ENCODE assay signal across 14 cellular contexts in the genomic region with DNA sequence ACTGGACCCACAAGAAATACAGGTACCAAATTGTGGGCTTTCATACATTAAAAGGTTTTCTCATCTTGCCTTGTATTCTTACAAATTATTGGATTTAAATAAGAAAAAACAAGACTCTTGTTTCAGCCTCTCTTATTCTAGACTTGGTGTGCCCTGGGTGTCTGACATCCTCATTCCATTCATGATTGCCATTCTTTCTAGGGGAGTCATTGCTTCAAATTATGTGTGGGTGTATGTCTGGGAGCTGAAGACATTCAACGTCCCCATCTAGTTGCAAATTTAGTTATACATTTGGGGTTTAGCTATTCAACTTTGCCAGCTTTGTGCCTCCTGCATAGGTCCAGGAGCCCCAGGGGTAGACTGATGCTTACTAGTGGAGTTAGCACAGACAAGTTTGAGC. TPM values are rescaled to one million over a fixed set of nuclear protein-coding genes. Genes with fewer than 3 reads are reported as not detected.
DNase-seq lines count a peak whose midpoint lies in the region; ATAC-seq, FAIRE-seq and TF ChIP-seq lines count a peak whose summit lies in the region.
"Had no signal": no experiment of that assay in that cellular context is flagged by ENCODE, and none has a peak within 500 bp of the region (broad histone marks: within the 10 kb centered on the region; RNA-seq: fewer than 3 reads in every experiment).

No MANE protein-coding gene starts in this region.

- H3K9ac ChIP-seq in keratinocyte (ENCODE audit: control insufficient read depth, extremely low read depth, insufficient read depth, low read length), result peak overlapping the region; percentile 2

- DNase-seq in cardiac muscle cell (ENCODE audit: low read depth in 1 of 2, low spot score in 1 of 2) (peak in 1 of 2 donors; percentile 84), right atrium auricular region (ENCODE audit: low spot score) (no peak), astrocyte of the hippocampus (ENCODE audit: low read depth, low spot score) (peak; percentile 88), keratinocyte (ENCODE audit: low read depth, low spot score) (no peak), uterus (no peak), NCI-H2107 treated with DMSO at 0.1 percent for 48 hours (lab: John Stamatoyannopoulos, UW; ENCODE audit: unreplicated experiment) (no peak), NK-92 (lab: John Stamatoyannopoulos, UW; ENCODE audit: unreplicated experiment) (no peak)
- DNase-seq: amygdala, GOT3, NCI-H524 treated with DMSO at 0.1 percent for 48 hours had no signal

- intact Hi-C loops in uterus (cut with DNase I; ENCODE audit: low total_unique reads), result no loop called here

- peaks cover 9% of the 10 kb centered on the region for H3K79me2 ChIP-seq in keratinocyte (ENCODE audit: control insufficient read depth, insufficient read depth, low read length)

- H3K27ac ChIP-seq in cardiac muscle cell (peak overlapping the region; percentile 67), right atrium auricular region (peak overlapping the region in 1 of 2 donors; percentile 46), keratinocyte (ENCODE audit: control insufficient read depth, insufficient read depth, low read length) (peak overlapping the region; percentile 38), uterus (peak overlapping the region; percentile 5 to 40)

- no peak for TF ChIP-seq POLR2A in uterus (IDR thresholded peaks at IDR 0.05)

- no peaks in the 10 kb centered on the region for H4K20me1 ChIP-seq in keratinocyte (ENCODE audit: control insufficient read depth, extremely low read depth, insufficient read depth, low read length)

- H3K4me1 ChIP-seq in cardiac muscle cell (ENCODE audit: low read depth) (peaks cover 25% of the 10 kb centered on the region), right atrium auricular region (peaks cover 0 to 45% of the 10 kb centered on the region in 2 donors), keratinocyte (ENCODE audit: control insufficient read depth, extremely low read depth, insufficient read depth, low read length) (peaks cover 41% of the 10 kb centered on the region), uterus (peaks cover 0 to 3% of the 10 kb centered on the region in 2 donors)

- no peaks in the 10 kb centered on the region for H3K36me3 ChIP-seq in cardiac muscle cell
- no peaks in the 10 kb centered on the region for H3K36me3 ChIP-seq in right atrium auricular region
- no peaks in the 10 kb centered on the region for H3K36me3 ChIP-seq in keratinocyte (ENCODE audit: control insufficient read depth in 2 of 2, extremely low read depth in 1 of 2, insufficient read depth in 2 of 2, low read length in 2 of 2)
- H3K36me3 ChIP-seq in uterus, result no peaks in the 10 kb centered on the region

- peak overlapping the region; percentile 57 for H3K4me2 ChIP-seq in keratinocyte (ENCODE audit: control insufficient read depth, extremely low read depth, insufficient read depth, low read depth, low read length)

- TF ChIP-seq CTCF in cardiac muscle cell (IDR thresholded peaks at IDR 0.05; ENCODE audit: low read depth, low read length), result no peak
- no peak for TF ChIP-seq CTCF in right atrium auricular region (IDR thresholded peaks at IDR 0.05)
- no peak for TF ChIP-seq CTCF in keratinocyte (optimal IDR thresholded peaks at IDR 0.05 in 1 of 3, IDR thresholded peaks at IDR 0.05 in 1 of 3, conservative IDR thresholded peaks at IDR 0.05 in 1 of 3; ENCODE audit: extremely low read depth in 1 of 3, insufficient read depth in 2 of 3, low read length in 3 of 3)
- no peak for TF ChIP-seq CTCF in uterus (IDR thresholded peaks at IDR 0.05)

- H3K4me3 ChIP-seq in cardiac muscle cell (no peak overlapping the region), right atrium auricular region (no peak overlapping the region), keratinocyte (ENCODE audit: control insufficient read depth in 2 of 3, extremely low read depth in 1 of 3, insufficient read depth in 2 of 3, low read depth in 1 of 3, low read length in 3 of 3) (peak overlapping the region in 1 of 3 experiments; percentile 5), uterus (no peak overlapping the region)
- H3K4me3 ChIP-seq: skin epidermis had no signal

- dilution Hi-C loops in keratinocyte (cut with MboI; ENCODE audit: extremely low pct_ligation_motif_present, low sequenced_read_pairs), result no loop called here

- no peaks in the 10 kb centered on the region for H3K9me3 ChIP-seq in cardiac muscle cell (ENCODE audit: low read depth)
- H3K9me3 ChIP-seq in right atrium auricular region, result no peaks in the 10 kb centered on the region
- H3K9me3 ChIP-seq in keratinocyte (ENCODE audit: control insufficient read depth, low read depth, low read length), result no peaks in the 10 kb centered on the region
- H3K9me3 ChIP-seq in uterus, result no peaks in the 10 kb centered on the region

- peak overlapping the region; percentile 10 for H2AFZ ChIP-seq in keratinocyte (ENCODE audit: control insufficient read depth, low read length)

- H3K9me1 ChIP-seq in keratinocyte (ENCODE audit: control insufficient read depth, extremely low read depth, insufficient read depth, low read length), result no peaks in the 10 kb centered on the region

- H3K27me3 ChIP-seq in cardiac muscle cell (no peaks in the 10 kb centered on the region), right atrium auricular region (no peaks in the 10 kb centered on the region), keratinocyte (ENCODE audit: control insufficient read depth, extremely low read depth, insufficient read depth, low read length) (no peaks in the 10 kb centered on the region), uterus (no peaks in the 10 kb centered on the region)

- ATAC-seq in HG03460 (IDR thresholded peaks at IDR 0.05; ENCODE audit: unreplicated experiment), result no peak

- peak; percentile 65 for FAIRE-seq in keratinocyte (lab: Jason Lieb, UNC)
- FAIRE-seq: GM12891, islet of Langerhans had no signal

RNA-seq across cellular contexts. Expression of a gene that starts 18.1 kb away (rescaled TPM):
- total RNA-seq in cardiac muscle cell (6.3 and 8.2 TPM in 2 replicates), right atrium auricular region (10 to 100 TPM in 1 of 2 donors, 1 to 10 TPM in 1; 7.6 to 16.6 TPM), uterus (10 to 100 TPM in 3 of 4 donors, 1 to 10 TPM in 1; 8.2 to 35.9 (median 19.8) TPM)
- polyA plus RNA-seq in cardiac muscle cell (1.1 and 5.5 TPM in 2 replicates), keratinocyte (4.2 to 7.4 TPM (median 4.2 TPM) in 3 replicates)
- 1.0 TPM for polyA plus RNA-seq in keratinocyte (2011; ENCODE audit: low read depth)
- 2.8 and 3.3 TPM in 2 replicates for polyA plus RNA-seq in keratinocyte (2011; cell fraction: cytosol; rRNA removed)
- polyA plus RNA-seq in keratinocyte (2011; cell fraction: nucleus; rRNA removed), result 6.9 and 7.8 TPM in 2 replicates
- 1.1 and 4.4 TPM in 2 replicates for polyA plus RNA-seq in keratinocyte (2012; ENCODE audit: low replicate concordance)
- 8.8 to 13.1 TPM (median 11.0 TPM) in 3 replicates for polyA minus RNA-seq in keratinocyte
- 2.1 TPM for polyA minus RNA-seq in keratinocyte (2011; cell fraction: cytosol; rRNA and poly(A)+ RNA removed)
- polyA minus RNA-seq in keratinocyte (2011; cell fraction: nucleus; rRNA and poly(A)+ RNA removed), result 8.1 and 13.8 TPM in 2 replicates
